Comparison of ENCODE assay signal across 10 cellular contexts in genomic region chr1:154453577-154454352, GRCh38. TPM values are rescaled to one million over a fixed set of nuclear protein-coding genes. Genes with fewer than 3 reads are reported as not detected.
DNase-seq lines count a peak whose midpoint lies in the region; ATAC-seq, FAIRE-seq and TF ChIP-seq lines count a peak whose summit lies in the region.
"Had no signal": no experiment of that assay in that cellular context is flagged by ENCODE, and none has a peak within 500 bp of the region (broad histone marks: within the 10 kb centered on the region; RNA-seq: fewer than 3 reads in every experiment).

No MANE protein-coding gene starts in this region.

- POLR2A ChIA-PET in HEK293 (lab: Yijun Ruan, JAX): no interaction called here
- POLR2A ChIA-PET in K562 (lab: Yijun Ruan, JAX): interaction anchor here (0.8 to 1.2 kb wide), 4 partner anchors 9 to 91 kb away, joined by 3 read pairs; no protein-coding TSS in a partner anchor

- H3K4me3 ChIP-seq in HEK293 (ENCODE audit: low read depth, low read length) (no peak overlapping the region), K562 (no peak overlapping the region)

- no peak overlapping the region for H2AFZ ChIP-seq in K562 (ENCODE audit: low read depth, low read length)

- no peaks in the 10 kb centered on the region for H3K36me3 ChIP-seq in HEK293 (ENCODE audit: control insufficient read depth in 2 of 2, insufficient read depth in 1 of 2, low read length in 2 of 2)
- no peaks in the 10 kb centered on the region for H3K36me3 ChIP-seq in K562 (ENCODE audit: control insufficient read depth, insufficient read depth, low read length)

- DNase-seq in AG08395 (ENCODE audit: low spot score) (peak; percentile 76), K562 (ENCODE audit: extremely low read depth in 1 of 4, low spot score in 3 of 4) (no peak), kidney tubule cell (ENCODE audit: low spot score) (peak; percentile 61), HuH-7 (ENCODE audit: low spot score) (no peak)
- DNase-seq: activated naive CD4-positive, alpha-beta T cell had no signal

- no peak; the same call in 2 of the 3 replicates for ATAC-seq in K562
- ATAC-seq in GM21737 (IDR thresholded peaks at IDR 0.05; ENCODE audit: unreplicated experiment): no peak
- ATAC-seq in GM21529 (IDR thresholded peaks at IDR 0.05; ENCODE audit: unreplicated experiment): no peak
- no peak for ATAC-seq in GM19397 (IDR thresholded peaks at IDR 0.05; ENCODE audit: unreplicated experiment)

- no peaks in the 10 kb centered on the region; the same call in 1 of the 2 replicates for H3K4me1 ChIP-seq in HEK293 (ENCODE audit: control insufficient read depth, insufficient read depth, low read length)
- H3K4me1 ChIP-seq in K562 (replicated peaks in 1 of 2; ENCODE audit: control insufficient read depth in 2 of 2, insufficient read depth in 2 of 2, low read length in 2 of 2): no peaks in the 10 kb centered on the region

- no peak for TF ChIP-seq POLR2A in K562 (conservative IDR thresholded peaks at IDR 0.05)

- H3K9me3 ChIP-seq in HEK293 (ENCODE audit: control insufficient read depth, insufficient read depth, low read depth, low read length) (no peaks in the 10 kb centered on the region), K562 (replicated peaks; ENCODE audit: control insufficient read depth, insufficient read depth, low read depth, low read length) (no peaks in the 10 kb centered on the region)

- H3K79me2 ChIP-seq in K562 (ENCODE audit: control insufficient read depth, insufficient read depth, low read length): no peaks in the 10 kb centered on the region

- H3K27ac ChIP-seq in HEK293 (ENCODE audit: extremely low read depth, low read depth, low read length) (no peak overlapping the region), K562 (ENCODE audit: extremely low read depth, low read depth, low read length) (no peak overlapping the region)

- BruUV-seq in K562 (replicated peaks; lab: Mats Ljungman, UMichigan): no TSS peak

- TF ChIP-seq CTCF in HEK293 (tag by site-specific recombination; IDR thresholded peaks at IDR 0.05): no peak
- TF ChIP-seq CTCF in K562 (IDR thresholded peaks at IDR 0.05 in 2 of 3, conservative IDR thresholded peaks at IDR 0.05 in 1 of 3; ENCODE audit: insufficient read depth in 2 of 3, low read depth in 1 of 3, low read length in 3 of 3): no peak

- intact Hi-C loops in K562 (cut with micrococcal nuclease): no loop called here

- H4K20me1 ChIP-seq in K562 (replicated peaks; ENCODE audit: control insufficient read depth, insufficient read depth, low read length): no peaks in the 10 kb centered on the region

- no peak for FAIRE-seq in K562 (lab: Jason Lieb, UNC)

- peaks cover 27 to 56% of the 10 kb centered on the region in 2 experiments for H3K27me3 ChIP-seq in K562 (ENCODE audit: control insufficient read depth in 2 of 2, insufficient read depth in 2 of 2, low read length in 2 of 2)

- in situ Hi-C loops in K562 (cut with MboI): no loop called here

- TF ChIP-seq EP300 in K562 (IDR thresholded peaks at IDR 0.05; ENCODE audit: low read length): no peak

- no peak overlapping the region for H3K4me2 ChIP-seq in K562 (ENCODE audit: insufficient read depth, low read length)

- H3K9me1 ChIP-seq in K562 (ENCODE audit: control insufficient read depth, insufficient read depth, low read length): no peaks in the 10 kb centered on the region

- H3K9ac ChIP-seq in K562 (ENCODE audit: insufficient read depth in 1 of 2, low read depth in 2 of 2, low read length in 2 of 2): peak overlapping the region in 1 of 2 experiments; percentile 36; a peak in 1 of 4 replicates

- CTCF ChIA-PET in HEK293 (lab: Yijun Ruan, JAX) (interaction anchor here (0.6 to 1.4 kb wide), 7 partner anchors 10 to 268 kb away, joined by 3 to 4 read pairs (median 3); no protein-coding TSS in a partner anchor), K562 (lab: Yijun Ruan, JAX; ENCODE audit: low intra/inter-chr PET ratio) (no interaction called here)

- WGBS in K562 (ENCODE audit: insufficient coverage, low coverage, missing lambda C conversion rate): 0% methylated on average over 5 of the region's 5 CpGs

- no peak for TF ChIP-seq RAD21 in K562 (CRISPR knock-in tag; conservative IDR thresholded peaks at IDR 0.05 in 1 of 2, IDR thresholded peaks at IDR 0.05 in 1 of 2)

TF ChIP-seq in HEK293, 187 proteins besides CTCF, POLR2A, EP300 and RAD21 (continues in another document):
- no peak for TF ChIP-seq GLI2 (tag by site-specific recombination; IDR thresholded peaks at IDR 0.05; ENCODE audit: borderline replicate concordance, low read depth)
- no peak for TF ChIP-seq ZNF146 (tag by site-specific recombination; IDR thresholded peaks at IDR 0.05)
- TF ChIP-seq KLF9 (tag by site-specific recombination; IDR thresholded peaks at IDR 0.05; ENCODE audit: low read depth): no peak
- TF ChIP-seq ZNF629 (tag by site-specific recombination; IDR thresholded peaks at IDR 0.05): no peak
- no peak for TF ChIP-seq BCL11A (tag by site-specific recombination; IDR thresholded peaks at IDR 0.05; ENCODE audit: low read depth)
- TF ChIP-seq ZNF140 (tag by site-specific recombination; IDR thresholded peaks at IDR 0.05): no peak
- TF ChIP-seq ZNF133 (tag by site-specific recombination; IDR thresholded peaks at IDR 0.05): peak; percentile 95

TF ChIP-seq in K562, 482 proteins besides CTCF, POLR2A, EP300 and RAD21 (continues in another document):
- TF ChIP-seq ZNF668 (CRISPR knock-in tag; IDR thresholded peaks at IDR 0.05) (no peak), ZNF778 (CRISPR knock-in tag; IDR thresholded peaks at IDR 0.05) (no peak), NFE2L1 (tag; IDR thresholded peaks at IDR 0.05; ENCODE audit: borderline replicate concordance, low read depth) (no peak)

RNA-seq across cellular contexts. Expression of gene TDRD10, which starts 48.3 kb away (rescaled TPM):
- not detected in 2 replicates for total RNA-seq in K562 (2011; cell fraction: chromatin; rRNA removed; ENCODE audit: low replicate concordance)
- not detected in 2 replicates for total RNA-seq in K562 (2011; cell fraction: nucleolus; rRNA removed)
- total RNA-seq in K562 (2011; cell fraction: nucleoplasm; rRNA removed): not detected in 2 replicates
- total RNA-seq in K562 (2014; rRNA removed) (not detected in 2 replicates), K562 (2014; rRNA removed; fragmentation: Illumina TruSeq; extraction: Trizol) (not detected in 2 replicates), K562 (2015; rRNA removed; fragmentation: Illumina TruSeq; extraction: Trizol) (not detected in 2 replicates), K562 (2021) (not detected in 2 replicates)
- polyA plus RNA-seq in K562 (2011; rRNA removed) (not detected in 2 replicates), K562 (2014; fragmentation: Illumina TruSeq; extraction: Trizol) (not detected in 2 replicates), K562 (2014; fragmentation: Nextera tagmentation; extraction: Ambion mirVana) (not detected), K562 (2014; rRNA removed) (not detected in 2 replicates)
- not detected in 2 replicates for polyA plus RNA-seq in K562 (2011; cell fraction: cytosol; rRNA removed)
- not detected in 2 replicates for polyA plus RNA-seq in K562 (2011; cell fraction: nucleus; rRNA removed)
- not detected in 2 replicates for polyA plus RNA-seq in K562 (2012)
- not detected in 2 replicates for polyA minus RNA-seq in K562 (2011; rRNA and poly(A)+ RNA removed)
- polyA minus RNA-seq in K562 (2011; cell fraction: cytosol; rRNA and poly(A)+ RNA removed): not detected in 2 replicates
- not detected in 2 replicates for polyA minus RNA-seq in K562 (2011; cell fraction: nucleus; rRNA and poly(A)+ RNA removed)
- total RNA-seq: SK-MEL-5 had no signal

RNA-seq across cellular contexts. Expression of gene SHE, which starts 48.4 kb away (rescaled TPM):
- total RNA-seq in K562 (2011; cell fraction: chromatin; rRNA removed; ENCODE audit: low replicate concordance): not detected in 2 replicates
- total RNA-seq in K562 (2011; cell fraction: nucleolus; rRNA removed): not detected in 2 replicates
- total RNA-seq in K562 (2011; cell fraction: nucleoplasm; rRNA removed): not detected in 2 replicates
- total RNA-seq in K562 (2014; rRNA removed) (0.04 and 0.05 TPM in 2 replicates), K562 (2014; rRNA removed; fragmentation: Illumina TruSeq; extraction: Trizol) (not detected in 2 replicates), K562 (2015; rRNA removed; fragmentation: Illumina TruSeq; extraction: Trizol) (not detected in 2 replicates), K562 (2021) (not detected in 2 replicates)
- polyA plus RNA-seq in K562 (2011; rRNA removed) (not detected in 2 replicates), K562 (2014; fragmentation: Illumina TruSeq; extraction: Trizol) (not detected in 2 replicates), K562 (2014; fragmentation: Nextera tagmentation; extraction: Ambion mirVana) (not detected), K562 (2014; rRNA removed) (0.01 TPM in 1 of 2 replicates, not detected in the other)
- not detected in 2 replicates for polyA plus RNA-seq in K562 (2011; cell fraction: cytosol; rRNA removed)
- not detected in 2 replicates for polyA plus RNA-seq in K562 (2011; cell fraction: nucleus; rRNA removed)
- 0.06 TPM in 1 of 2 replicates, not detected in the other for polyA plus RNA-seq in K562 (2012)
- not detected in 2 replicates for polyA minus RNA-seq in K562 (2011; rRNA and poly(A)+ RNA removed)
- polyA minus RNA-seq in K562 (2011; cell fraction: cytosol; rRNA and poly(A)+ RNA removed): not detected in 2 replicates
- polyA minus RNA-seq in K562 (2011; cell fraction: nucleus; rRNA and poly(A)+ RNA removed): not detected in 2 replicates

RNA-seq across cellular contexts. Expression of gene IL6R, which starts 48.6 kb away (rescaled TPM):
- total RNA-seq in K562 (2011; cell fraction: chromatin; rRNA removed; ENCODE audit: low replicate concordance): 2.6 TPM in 1 of 2 replicates, not detected in the other
- total RNA-seq in K562 (2011; cell fraction: nucleolus; rRNA removed): 0.79 and 1.0 TPM in 2 replicates
- 0.59 and 2.0 TPM in 2 replicates for total RNA-seq in K562 (2011; cell fraction: nucleoplasm; rRNA removed)
- total RNA-seq in K562 (2014; rRNA removed) (0.05 and 0.37 TPM in 2 replicates), K562 (2014; rRNA removed; fragmentation: Illumina TruSeq; extraction: Trizol) (0.03 and 0.11 TPM in 2 replicates), K562 (2015; rRNA removed; fragmentation: Illumina TruSeq; extraction: Trizol) (0.07 and 0.19 TPM in 2 replicates), K562 (2021) (0.24 and 0.47 TPM in 2 replicates)
- polyA plus RNA-seq in K562 (2011; rRNA removed) (0.25 and 0.83 TPM in 2 replicates), K562 (2014; fragmentation: Illumina TruSeq; extraction: Trizol) (0.09 and 0.40 TPM in 2 replicates), K562 (2014; fragmentation: Nextera tagmentation; extraction: Ambion mirVana) (not detected), K562 (2014; rRNA removed) (0.03 and 1.1 TPM in 2 replicates)
- 0.43 and 0.70 TPM in 2 replicates for polyA plus RNA-seq in K562 (2011; cell fraction: cytosol; rRNA removed)
- 0.10 and 0.21 TPM in 2 replicates for polyA plus RNA-seq in K562 (2011; cell fraction: nucleus; rRNA removed)
- polyA plus RNA-seq in K562 (2012): 0.21 and 0.37 TPM in 2 replicates
- polyA minus RNA-seq in K562 (2011; rRNA and poly(A)+ RNA removed): 0.25 and 0.42 TPM in 2 replicates
- not detected in 2 replicates for polyA minus RNA-seq in K562 (2011; cell fraction: cytosol; rRNA and poly(A)+ RNA removed)
- polyA minus RNA-seq in K562 (2011; cell fraction: nucleus; rRNA and poly(A)+ RNA removed): 0.56 TPM in 1 of 2 replicates, not detected in the other

Comparison
In these comparisons a context has a peak if more than half of its experiments do, and no peak if none do; other contexts are left out.
1. DNase-seq: peak in AG08395 (single experiment) and kidney tubule cell (single experiment); none in K562 (0 of 4) and HuH-7 (single experiment).